29 cellular contexts compared by ENCODE assay signal in the genomic region with DNA sequence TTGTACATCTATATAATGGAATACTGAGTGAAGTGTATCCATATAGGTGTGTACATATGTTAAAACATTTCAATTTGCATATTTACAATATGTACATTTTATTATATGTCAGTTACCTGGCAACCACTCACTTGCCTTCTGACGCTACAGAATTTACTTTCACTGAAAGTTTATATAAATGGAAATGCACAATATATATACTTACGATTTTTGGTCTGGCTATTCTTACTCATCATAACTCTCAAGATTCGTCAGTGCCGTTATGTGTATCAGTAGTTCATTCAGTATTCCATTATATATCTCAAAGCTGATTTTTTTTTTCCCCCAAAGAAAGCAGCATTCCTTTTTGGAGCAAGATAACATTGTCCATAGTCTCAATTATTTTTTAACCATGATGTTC.
DNase-seq lines count a peak whose midpoint lies in the region; ATAC-seq lines count a peak whose summit lies in the region.
"Had no signal": no experiment of that assay in that cellular context is flagged by ENCODE, and none has a peak within 500 bp of the region (broad histone marks: within the 10 kb centered on the region; RNA-seq: fewer than 3 reads in every experiment).

No MANE protein-coding gene starts in this region.

- intact Hi-C loops in activated CD4-positive, alpha-beta T cell treated with anti-CD3 and anti-CD28 coated beads for 36 hours (cut with DNase I, micrococcal nuclease) = no loop called here

- POLR2A ChIA-PET in activated CD4-positive, alpha-beta T cell treated with anti-CD3 and anti-CD28 coated beads for 36 hours (lab: Charles Lee) = no interaction called here
- POLR2A ChIA-PET in activated CD4-positive, alpha-beta T cell treated with anti-CD3 and anti-CD28 coated beads, Interleukin-2, amount 10 ng/mL, durations not matched to agents 7 days and 5 days (lab: Charles Lee) = no interaction called here

- peaks cover 9% of the 10 kb centered on the region for H3K9me3 Mint-ChIP-seq in activated CD4-positive, alpha-beta T cell treated with anti-CD3 and anti-CD28 coated beads for 36 hours (ENCODE audit: low read depth)
- H3K9me3 Mint-ChIP-seq in activated CD4-positive, alpha-beta T cell treated with anti-CD3 and anti-CD28 coated beads, Interleukin-2, amount 10 ng/mL, durations not matched to agents 7 days and 5 days = peaks cover 9% of the 10 kb centered on the region
- H3K9me3 Mint-ChIP-seq in activated T-helper 17 cell treated with anti-CD3 and anti-CD28 coated beads, Interleukin-2, amount 50 U/mL, for 72 hours = peaks cover 11% of the 10 kb centered on the region

- peak; percentile 58 for ATAC-seq in activated CD4-positive, alpha-beta T cell treated with anti-CD3 and anti-CD28 coated beads for 36 hours
- ATAC-seq in activated T-helper 17 cell treated with anti-CD3 and anti-CD28 coated beads, Interleukin-2, amount 50 U/mL, for 72 hours (replicated peaks) = peak; percentile 49
- ATAC-seq: A549; CD8-positive, alpha-beta T cell had no signal

- H3K4me3 Mint-ChIP-seq in activated CD4-positive, alpha-beta T cell treated with anti-CD3 and anti-CD28 coated beads for 36 hours = no peak overlapping the region
- H3K4me3 Mint-ChIP-seq in activated CD4-positive, alpha-beta T cell treated with anti-CD3 and anti-CD28 coated beads, Interleukin-2, amount 10 ng/mL, durations not matched to agents 7 days and 5 days = no peak overlapping the region
- no peak overlapping the region for H3K4me3 Mint-ChIP-seq in activated T-helper 17 cell treated with anti-CD3 and anti-CD28 coated beads, Interleukin-2, amount 50 U/mL, for 72 hours
- H3K4me3 Mint-ChIP-seq: B cell; CD14-positive monocyte; CD4-positive, alpha-beta memory T cell; CD4-positive, alpha-beta T cell; CD4-positive, CD25-positive, alpha-beta regulatory T cell; CD8-positive, alpha-beta memory T cell; CD8-positive, alpha-beta T cell had no signal

- peaks cover 7% of the 10 kb centered on the region for H3K4me1 Mint-ChIP-seq in activated CD4-positive, alpha-beta T cell treated with anti-CD3 and anti-CD28 coated beads for 36 hours
- H3K4me1 Mint-ChIP-seq in activated CD4-positive, alpha-beta T cell treated with anti-CD3 and anti-CD28 coated beads, Interleukin-2, amount 10 ng/mL, durations not matched to agents 7 days and 5 days = no peaks in the 10 kb centered on the region
- no peaks in the 10 kb centered on the region for H3K4me1 Mint-ChIP-seq in activated T-helper 17 cell treated with anti-CD3 and anti-CD28 coated beads, Interleukin-2, amount 50 U/mL, for 72 hours
- H3K4me1 Mint-ChIP-seq: B cell; CD14-positive monocyte; CD4-positive, alpha-beta memory T cell; CD4-positive, CD25-positive, alpha-beta regulatory T cell; CD8-positive, alpha-beta memory T cell had no signal

- DNase-seq in NCI-H526 (lab: John Stamatoyannopoulos, UW) (peak; percentile 28 to 52), NCI-H526 treated with DMSO at 0.1 percent for 48 hours (lab: John Stamatoyannopoulos, UW) (no peak), amygdala (lab: John Stamatoyannopoulos, UW) (no peak)
- no peak for DNase-seq in activated CD4-positive, alpha-beta T cell treated with anti-CD3 and anti-CD28 coated beads for 36 hours
- DNase-seq in activated CD4-positive, alpha-beta T cell treated with anti-CD3 and anti-CD28 coated beads, Interleukin-2, amount 10 ng/mL, durations not matched to agents 7 days and 5 days = no peak
- DNase-seq: 8988T; ACHN; AML-193; BE2C; C1 segment of cervical spinal cord; Caco-2; Calu3; CD4-positive, alpha-beta memory T cell; CD4-positive, alpha-beta T cell; CD4-positive, CD25-positive, alpha-beta regulatory T cell; CD8-positive, alpha-beta memory T cell; CD8-positive, alpha-beta T cell; COR-L47; DMS 273 treated with DMSO at 0.1 percent for 48 hours; DMS153; DMS53; DMS79; DMS79 treated with DMSO at 0.1 percent for 48 hours; DND-41; EL had no signal

- H3K27ac Mint-ChIP-seq in activated CD4-positive, alpha-beta T cell treated with anti-CD3 and anti-CD28 coated beads for 36 hours = no peak overlapping the region
- H3K27ac Mint-ChIP-seq in activated CD4-positive, alpha-beta T cell treated with anti-CD3 and anti-CD28 coated beads, Interleukin-2, amount 10 ng/mL, durations not matched to agents 7 days and 5 days = no peak overlapping the region
- H3K27ac Mint-ChIP-seq in activated T-helper 17 cell treated with anti-CD3 and anti-CD28 coated beads, Interleukin-2, amount 50 U/mL, for 72 hours = no peak overlapping the region
- H3K27ac Mint-ChIP-seq: B cell; CD14-positive monocyte; CD4-positive, alpha-beta memory T cell; CD4-positive, alpha-beta T cell; CD4-positive, CD25-positive, alpha-beta regulatory T cell; CD8-positive, alpha-beta memory T cell; CD8-positive, alpha-beta T cell had no signal

- CTCF ChIA-PET in activated CD4-positive, alpha-beta T cell treated with anti-CD3 and anti-CD28 coated beads for 36 hours (lab: Charles Lee) = interaction anchor here (0.6 to 1.0 kb wide), 2 partner anchors 15 to 198 kb away, joined by 3 read pairs; no protein-coding TSS in a partner anchor
- CTCF ChIA-PET in activated CD4-positive, alpha-beta T cell treated with anti-CD3 and anti-CD28 coated beads, Interleukin-2, amount 10 ng/mL, durations not matched to agents 7 days and 5 days (lab: Charles Lee) = no interaction called here

- H3K27me3 Mint-ChIP-seq in activated CD4-positive, alpha-beta T cell treated with anti-CD3 and anti-CD28 coated beads for 36 hours = no peaks in the 10 kb centered on the region
- no peaks in the 10 kb centered on the region for H3K27me3 Mint-ChIP-seq in activated CD4-positive, alpha-beta T cell treated with anti-CD3 and anti-CD28 coated beads, Interleukin-2, amount 10 ng/mL, durations not matched to agents 7 days and 5 days
- H3K27me3 Mint-ChIP-seq in activated T-helper 17 cell treated with anti-CD3 and anti-CD28 coated beads, Interleukin-2, amount 50 U/mL, for 72 hours = peaks cover 16% of the 10 kb centered on the region
- H3K27me3 Mint-ChIP-seq: CD4-positive, alpha-beta T cell had no signal

- H3K36me3 Mint-ChIP-seq in activated CD4-positive, alpha-beta T cell treated with anti-CD3 and anti-CD28 coated beads for 36 hours (ENCODE audit: low read depth) = peaks cover 6% of the 10 kb centered on the region
- H3K36me3 Mint-ChIP-seq in activated CD4-positive, alpha-beta T cell treated with anti-CD3 and anti-CD28 coated beads, Interleukin-2, amount 10 ng/mL, durations not matched to agents 7 days and 5 days (ENCODE audit: low read depth) = peaks cover 14% of the 10 kb centered on the region
- H3K36me3 Mint-ChIP-seq in activated T-helper 17 cell treated with anti-CD3 and anti-CD28 coated beads, Interleukin-2, amount 50 U/mL, for 72 hours (ENCODE audit: low read depth) = no peaks in the 10 kb centered on the region
- H3K36me3 Mint-ChIP-seq: CD4-positive, CD25-positive, alpha-beta regulatory T cell; CD8-positive, alpha-beta T cell had no signal

Comparison
In these comparisons a context has a peak if more than half of its experiments do, and no peak if none do; other contexts are left out.
1. DNase-seq: peak in NCI-H526 (2 of 2); none in NCI-H526 treated with DMSO at 0.1 percent for 48 hours (single experiment), activated CD4-positive, alpha-beta T cell treated with anti-CD3 and anti-CD28 coated beads for 36 hours (single experiment), activated CD4-positive, alpha-beta T cell treated with anti-CD3 and anti-CD28 coated beads, Interleukin-2, amount 10 ng/mL, durations not matched to agents 7 days and 5 days (single experiment) and amygdala (0 of 56).